In the genomic region with DNA sequence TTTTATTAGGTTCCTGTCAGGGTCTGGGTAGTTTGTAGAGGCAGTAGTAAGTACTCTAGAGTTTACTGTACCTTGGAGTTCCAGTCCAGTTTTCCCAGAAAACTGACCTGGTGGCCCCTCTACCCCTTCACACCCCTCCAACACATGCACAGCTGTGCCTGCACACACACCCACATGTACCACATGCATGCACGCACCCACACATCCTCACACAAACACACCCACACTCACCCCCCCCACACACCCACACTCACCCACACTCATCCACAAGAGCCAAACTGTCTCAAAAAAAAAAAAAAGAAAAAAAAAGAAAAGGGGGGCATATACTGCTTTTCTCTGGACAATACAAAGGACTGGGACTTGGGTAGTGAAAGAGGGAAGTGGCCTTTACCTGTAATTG, we compare ENCODE assay signal across 28 cellular contexts.
"Had no signal": no experiment of that assay in that cellular context is flagged by ENCODE, and none has a peak within 500 bp of the region (broad histone marks: within the 10 kb centered on the region; RNA-seq: fewer than 3 reads in every experiment).

No MANE protein-coding gene starts in this region.

- H3K27ac ChIP-seq: cardiac muscle cell, neutrophil, ovary, skin epidermis, stomach, thyroid gland, upper lobe of left lung had no signal

- H3K27me3 Mint-ChIP-seq: activated CD8-positive, alpha-beta memory T cell treated with anti-CD3 and anti-CD28 coated beads, Interleukin-2, amount 10 ng/mL, durations not matched to agents 7 days and 5 days; progenitor cell of endocrine pancreas had no signal

- H3K4me1 ChIP-seq: upper lobe of left lung had no signal

- H3K4me3 Mint-ChIP-seq: activated B cell treated with CpG ODN at 0.5 μM for 24 hours; activated CD8-positive, alpha-beta memory T cell treated with anti-CD3 and anti-CD28 coated beads, Interleukin-2, amount 10 ng/mL, durations not matched to agents 7 days and 5 days; activated CD8-positive, alpha-beta T cell treated with anti-CD3 and anti-CD28 coated beads, Interleukin-2, amount 10 ng/mL, durations not matched to agents 7 days and 5 days; T-helper 2 cell treated with Interferon-gamma antibody and Interleukin-4, amounts not matched to agents 5 μg/mL and 100 μg/mL, for 36 hours had no signal

- H3K27ac Mint-ChIP-seq: activated B cell treated with CpG ODN at 0.5 μM for 24 hours; activated CD8-positive, alpha-beta memory T cell treated with anti-CD3 and anti-CD28 coated beads, Interleukin-2, amount 10 ng/mL, durations not matched to agents 7 days and 5 days; activated CD8-positive, alpha-beta T cell treated with anti-CD3 and anti-CD28 coated beads, Interleukin-2, amount 10 ng/mL, durations not matched to agents 7 days and 5 days; activated naive CD4-positive, alpha-beta T cell treated with anti-CD3 and anti-CD28 coated beads, Interleukin-2, amount 50 U/mL, for 72 hours; activated T-helper 2 cell treated with anti-CD3 and anti-CD28 coated beads, Interferon-gamma antibody, Interleukin-2, Interleukin-4, amounts not matched to agents 10 μg/mL and 5 μg/mL and 100 μg/mL, durations not matched to agents 14 hours and 24 hours and 36 hours; effector memory CD8-positive, alpha-beta T cell; progenitor cell of endocrine pancreas; T-helper 2 cell treated with Interferon-gamma antibody and Interleukin-4, amounts not matched to agents 5 μg/mL and 100 μg/mL, for 36 hours had no signal

- H3K4me3 ChIP-seq: body of pancreas, cardiac muscle cell, ovary, skin epidermis, stomach, thyroid gland, upper lobe of left lung had no signal

- H3K36me3 ChIP-seq: cardiac muscle cell, neutrophil, ovary, stomach, thyroid gland, upper lobe of left lung had no signal

- H3K9me3 Mint-ChIP-seq: activated B cell treated with CpG ODN at 0.5 μM for 24 hours; activated naive CD4-positive, alpha-beta T cell treated with anti-CD3 and anti-CD28 coated beads, Interleukin-2, amount 50 U/mL, for 72 hours; activated T-helper 2 cell treated with anti-CD3 and anti-CD28 coated beads, Interferon-gamma antibody, Interleukin-2, Interleukin-4, amounts not matched to agents 10 μg/mL and 5 μg/mL and 100 μg/mL, durations not matched to agents 14 hours and 24 hours and 36 hours; effector memory CD8-positive, alpha-beta T cell; naive thymus-derived CD8-positive, alpha-beta T cell; T-helper 2 cell treated with Interferon-gamma antibody and Interleukin-4, amounts not matched to agents 5 μg/mL and 100 μg/mL, for 36 hours had no signal

- ATAC-seq: activated CD8-positive, alpha-beta memory T cell treated with anti-CD3 and anti-CD28 coated beads, Interleukin-2, amount 10 ng/mL, durations not matched to agents 7 days and 5 days; activated CD8-positive, alpha-beta T cell treated with anti-CD3 and anti-CD28 coated beads, Interleukin-2, amount 10 ng/mL, durations not matched to agents 7 days and 5 days; activated naive CD4-positive, alpha-beta T cell treated with anti-CD3 and anti-CD28 coated beads, Interleukin-2, amount 50 U/mL, for 72 hours had no signal

- FAIRE-seq: endothelial cell of umbilical vein, keratinocyte had no signal

- H3K36me3 Mint-ChIP-seq: activated CD8-positive, alpha-beta memory T cell treated with anti-CD3 and anti-CD28 coated beads, Interleukin-2, amount 10 ng/mL, durations not matched to agents 7 days and 5 days; activated naive CD4-positive, alpha-beta T cell treated with anti-CD3 and anti-CD28 coated beads, Interleukin-2, amount 50 U/mL, for 72 hours; naive thymus-derived CD8-positive, alpha-beta T cell had no signal

- H3K27me3 ChIP-seq: body of pancreas, cardiac muscle cell, ovary, stomach, thyroid gland, upper lobe of left lung had no signal

- H3K9me3 ChIP-seq: body of pancreas, neutrophil, ovary, stomach, thyroid gland, upper lobe of left lung had no signal

- DNase-seq: activated B cell treated with CpG ODN at 0.5 μM for 24 hours; activated CD4-positive, alpha-beta T cell treated with anti-CD3 and anti-CD28 coated beads, Interleukin-2, amount 50 U/mL, for 1 hour; activated CD8-positive, alpha-beta memory T cell treated with anti-CD3 and anti-CD28 coated beads, Interleukin-2, amount 10 ng/mL, durations not matched to agents 7 days and 5 days; activated CD8-positive, alpha-beta T cell treated with anti-CD3 and anti-CD28 coated beads, Interleukin-2, amount 10 ng/mL, durations not matched to agents 7 days and 5 days; activated naive CD4-positive, alpha-beta T cell; activated T-cell treated with anti-CD3 and anti-CD28 coated beads, Interleukin-2, amount 50 U/mL, for 48 hours; cortex of kidney; foreskin fibroblast; hippocampal formation; naive thymus-derived CD8-positive, alpha-beta T cell; ovary; stimulated activated CD4-positive, alpha-beta T cell treated with anti-CD3 and anti-CD28 coated beads, Interleukin-12 subunit alpha, Interleukin-12 subunit beta, amount 100 ng/mL, for 4 hours; stimulated activated CD4-positive, alpha-beta T cell treated with anti-CD3 and anti-CD28 coated beads, Interleukin-4, amount 100 ng/mL, for 1 hour; stomach; T-helper 1 cell; thyroid gland; upper lobe of left lung had no signal
